Comparison of ENCODE assay signal across 10 cellular contexts in the genomic region with DNA sequence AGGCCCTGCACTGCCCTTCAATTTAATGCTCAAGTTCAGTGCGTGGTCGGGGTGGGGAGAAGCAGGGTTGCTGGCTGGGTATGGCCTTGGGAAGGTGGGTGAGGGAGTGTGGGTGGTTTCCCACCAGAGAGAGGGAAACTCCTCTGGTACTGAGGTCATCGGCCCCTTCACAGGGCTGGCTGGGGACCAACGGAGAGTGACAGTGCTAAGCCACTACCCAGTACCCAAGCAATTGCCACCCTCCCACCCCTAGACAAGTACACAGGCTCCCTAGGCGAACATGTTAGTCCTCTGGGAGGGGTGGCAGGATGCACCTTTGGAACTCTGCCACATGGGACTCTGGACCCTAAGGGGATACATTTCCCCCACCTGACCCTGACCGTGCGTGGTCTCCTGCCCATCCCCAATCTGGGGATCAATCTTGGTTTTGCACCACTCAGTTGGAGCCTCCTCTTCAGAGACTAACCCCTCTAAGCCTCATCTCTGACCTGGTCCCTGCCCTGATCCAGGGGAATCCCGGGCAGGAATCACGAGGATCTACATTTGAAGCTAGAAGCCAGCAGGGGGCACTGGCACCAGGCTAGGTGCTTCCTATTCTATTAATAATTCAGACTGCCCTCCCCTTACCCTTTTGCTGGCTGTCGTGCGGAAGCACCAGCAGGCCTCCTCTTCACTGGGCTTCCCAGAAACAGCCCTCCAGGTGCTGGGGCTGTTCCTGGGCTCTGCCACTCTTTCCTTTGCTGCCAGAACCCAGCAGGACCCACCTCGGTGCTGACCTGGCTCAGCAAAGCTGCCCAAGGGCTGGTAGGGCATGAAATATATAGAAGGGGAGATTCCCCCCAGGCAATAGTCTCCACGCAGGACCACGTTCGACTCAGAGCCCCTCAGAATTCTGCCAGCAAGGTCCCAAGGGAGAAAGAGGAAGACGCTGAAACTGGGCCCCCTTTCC.
DNase-seq lines count a peak whose midpoint lies in the region; ATAC-seq and TF ChIP-seq lines count a peak whose summit lies in the region.
"Had no signal": no experiment of that assay in that cellular context is flagged by ENCODE, and none has a peak within 500 bp of the region (broad histone marks: within the 10 kb centered on the region; RNA-seq: fewer than 3 reads in every experiment).

No MANE protein-coding gene starts in this region.

- H3K9me3 ChIP-seq in DND-41 (ENCODE audit: insufficient read depth, low read length, severe bottlenecking): no peaks in the 10 kb centered on the region

- H3K36me3 Mint-ChIP-seq in nephron (ENCODE audit: low read depth): no peaks in the 10 kb centered on the region
- H3K36me3 Mint-ChIP-seq: stimulated activated effector memory CD8-positive, alpha-beta T cell treated with anti-CD3 and anti-CD28 coated beads, Interleukin-12 subunit alpha, Interleukin-12 subunit beta, amount 100 ng/mL, for 72 hours had no signal

- H3K9ac ChIP-seq in DND-41 (ENCODE audit: low read depth, low read length): no peak overlapping the region

- H3K4me3 Mint-ChIP-seq in nephron: no peak overlapping the region
- H3K4me3 Mint-ChIP-seq: stimulated activated effector memory CD8-positive, alpha-beta T cell treated with anti-CD3 and anti-CD28 coated beads, Interleukin-12 subunit alpha, Interleukin-12 subunit beta, amount 100 ng/mL, for 72 hours had no signal

- ATAC-seq in DND-41 (ENCODE audit: insufficient read depth, low read depth) (no peak), GM18861 (IDR thresholded peaks at IDR 0.05; ENCODE audit: unreplicated experiment) (no peak)
- ATAC-seq: stimulated activated effector memory CD8-positive, alpha-beta T cell treated with anti-CD3 and anti-CD28 coated beads, Interleukin-12 subunit alpha, Interleukin-12 subunit beta, amount 100 ng/mL, for 72 hours had no signal

- DNase-seq in DND-41 (no peak), NB4 (ENCODE audit: low read depth) (peak; percentile 17), cardiac fibroblast (ENCODE audit: low read depth in 2 of 2) (peak; percentile 37 to 50), Ammon's horn (ENCODE audit: low spot score) (no peak), NCI-H2107 treated with DMSO at 0.1 percent for 48 hours (lab: John Stamatoyannopoulos, UW; ENCODE audit: unreplicated experiment) (no peak)
- no peak for DNase-seq in activated naive CD4-positive, alpha-beta T cell treated with Interleukin-2 at 50 U/mL for 16 hours
- DNase-seq: left cardiac atrium had no signal

- peak; percentile 37 for TF ChIP-seq CTCF in DND-41 (IDR thresholded peaks at IDR 0.05; ENCODE audit: borderline replicate concordance, extremely low read depth, low read length, poor library complexity, severe bottlenecking)
- TF ChIP-seq CTCF in NB4 (IDR thresholded peaks at IDR 0.05; ENCODE audit: low read depth, low read length): peak; percentile 40
- peak; percentile 42 for TF ChIP-seq CTCF in cardiac fibroblast (IDR thresholded peaks at IDR 0.05; ENCODE audit: low read depth, low read length)
- TF ChIP-seq CTCF in nephron (IDR thresholded peaks at IDR 0.05; ENCODE audit: unreplicated experiment in 3 of 3): peak; percentile 54 to 67 (median 56)

- H3K27me3 Mint-ChIP-seq in nephron (ENCODE audit: low read depth): no peaks in the 10 kb centered on the region

- H3K36me3 ChIP-seq in DND-41 (ENCODE audit: insufficient read depth, low read length): no peaks in the 10 kb centered on the region

- H3K27ac Mint-ChIP-seq in nephron: peak overlapping the region in 1 of 3 experiments; percentile 66
- H3K27ac Mint-ChIP-seq: stimulated activated effector memory CD8-positive, alpha-beta T cell treated with anti-CD3 and anti-CD28 coated beads, Interleukin-12 subunit alpha, Interleukin-12 subunit beta, amount 100 ng/mL, for 72 hours had no signal

- H3K27ac ChIP-seq in DND-41 (ENCODE audit: low read length): no peak overlapping the region

- H3K9me3 Mint-ChIP-seq in nephron: no peaks in the 10 kb centered on the region
- H3K9me3 Mint-ChIP-seq: stimulated activated effector memory CD8-positive, alpha-beta T cell treated with anti-CD3 and anti-CD28 coated beads, Interleukin-12 subunit alpha, Interleukin-12 subunit beta, amount 100 ng/mL, for 72 hours had no signal

- H2AFZ ChIP-seq in DND-41 (ENCODE audit: low read depth, low read length): no peak overlapping the region

- H3K27me3 ChIP-seq in DND-41 (ENCODE audit: insufficient read depth, low read length, poor library complexity): peaks cover 8% of the 10 kb centered on the region

- no peak overlapping the region for H3K4me3 ChIP-seq in DND-41 (ENCODE audit: low read depth in 1 of 2, low read length in 2 of 2)
- H3K4me3 ChIP-seq in NB4 (ENCODE audit: low read depth, low read length): no peak overlapping the region
- H3K4me3 ChIP-seq in cardiac fibroblast (replicated peaks in 1 of 2; ENCODE audit: low read depth in 2 of 2, low read length in 2 of 2): no peak overlapping the region

- no peak for TF ChIP-seq POLR2A in NB4 (IDR thresholded peaks at IDR 0.05; ENCODE audit: extremely low read depth, insufficient read length)

- H3K79me2 ChIP-seq in DND-41 (ENCODE audit: insufficient read depth, low read length): no peaks in the 10 kb centered on the region

- no peaks in the 10 kb centered on the region for H3K4me1 ChIP-seq in DND-41 (ENCODE audit: insufficient read depth, low read length)

- peaks cover 27% of the 10 kb centered on the region for H3K4me1 Mint-ChIP-seq in nephron

- no peak overlapping the region for H3K4me2 ChIP-seq in DND-41 (ENCODE audit: insufficient read depth, low read length)

- no peaks in the 10 kb centered on the region for H4K20me1 ChIP-seq in DND-41 (ENCODE audit: insufficient read depth, low read length)

Comparison
In these comparisons a context has a peak if more than half of its experiments do, and no peak if none do; other contexts are left out.
1. DNase-seq: peak in NB4 (single experiment) and cardiac fibroblast (2 of 2); none in DND-41 (single experiment), activated naive CD4-positive, alpha-beta T cell treated with Interleukin-2 at 50 U/mL for 16 hours (single experiment), Ammon's horn (single experiment) and NCI-H2107 treated with DMSO at 0.1 percent for 48 hours (single experiment).
2. Peak in every context shown above with its lines, with median percentiles within 50 percentile points of each other: CTCF ChIP-seq.